Comparison of ENCODE assay signal across 8 cellular contexts in genomic region chr10:84606428-84606827, GRCh38.
"Had no signal": no experiment of that assay in that cellular context is flagged by ENCODE, and none has a peak within 500 bp of the region (broad histone marks: within the 10 kb centered on the region; RNA-seq: fewer than 3 reads in every experiment).

No MANE protein-coding gene starts in this region.

- H3K4me3 ChIP-seq: tibial artery, vagina had no signal

- ATAC-seq: activated CD4-positive, CD25-positive, alpha-beta regulatory T cell treated with anti-CD3 and anti-CD28 coated beads, Interleukin-2, amount 50 U/mL, for 24 hours had no signal

- DNase-seq: activated CD4-positive, alpha-beta T cell treated with anti-CD3 and anti-CD28 coated beads, Interleukin-2, amount 50 U/mL, for 4 hours; activated T-cell treated with anti-CD3 and anti-CD28 coated beads, Interleukin-2, amount 50 U/mL, for 1 hour; effector memory CD4-positive, alpha-beta T cell; kidney glomerular epithelial cell; midbrain had no signal
